Comparison of ENCODE assay signal across 8 cellular contexts in genomic region chr3:14947886-14948608, GRCh38. TPM values are rescaled to one million over a fixed set of nuclear protein-coding genes. Genes with fewer than 3 reads are reported as not detected.
DNase-seq lines count a peak whose midpoint lies in the region; ATAC-seq, FAIRE-seq and TF ChIP-seq lines count a peak whose summit lies in the region.

No MANE protein-coding gene starts in this region.

- H3K27ac ChIP-seq in right atrium auricular region (peak overlapping the region; percentile 93 to 99), psoas muscle (peak overlapping the region; percentile 95)

- H3K4me1 ChIP-seq in right atrium auricular region (peaks cover 0 to 28% of the 10 kb centered on the region in 2 donors), psoas muscle (peaks cover 34% of the 10 kb centered on the region)

- H3K9me3 ChIP-seq in right atrium auricular region (no peaks in the 10 kb centered on the region), psoas muscle (no peaks in the 10 kb centered on the region)

- H3K27me3 ChIP-seq in right atrium auricular region (no peaks in the 10 kb centered on the region), psoas muscle (ENCODE audit: insufficient read depth in 3 of 3, low read length in 2 of 3) (no peaks in the 10 kb centered on the region)

- intact Hi-C loops in psoas muscle (cut with DNase I): loop anchor here (5.0 kb wide), 4 partner anchors 59 to 149 kb away; partner anchors contain the start of gene RBSN (in 1 of the 2)

- peaks cover 12% of the 10 kb centered on the region for H3K36me3 ChIP-seq in right atrium auricular region
- H3K36me3 ChIP-seq in psoas muscle (ENCODE audit: insufficient read depth in 1 of 2, low read depth in 1 of 2): peaks cover 0 to 28% of the 10 kb centered on the region in 2 donors

- TF ChIP-seq CTCF in right atrium auricular region (IDR thresholded peaks at IDR 0.05) (no peak), psoas muscle (IDR thresholded peaks at IDR 0.05) (no peak)

- DNase-seq in NCI-H187 (lab: John Stamatoyannopoulos, UW) (peak; percentile 84 to 85), T-helper 2 cell (peak; percentile 91 to 97 (median 93)), anterior cingulate cortex (lab: John Stamatoyannopoulos, UW) (peak; percentile 71 to 99 (median 97)), right atrium auricular region (ENCODE audit: low spot score) (peak; percentile 96), psoas muscle (peak; percentile 95 to 98), urothelium cell line (ENCODE audit: low spot score) (peak; percentile 100)

- WGBS in psoas muscle, 3 donors: 0 to 1% (median 1%) methylated on average over 28 to 78 of the region's 79 CpGs

- H3K4me3 ChIP-seq in right atrium auricular region: peak overlapping the region; percentile 65 to 84
- peak overlapping the region; percentile 81 for H3K4me3 ChIP-seq in psoas muscle

- ATAC-seq in GM18502 (IDR thresholded peaks at IDR 0.05; ENCODE audit: poor library complexity, unreplicated experiment) (peak; percentile 87), HG02943 (IDR thresholded peaks at IDR 0.05; ENCODE audit: low read depth, unreplicated experiment) (peak; percentile 84), psoas muscle (peak; percentile 94 to 97 (median 96))

- FAIRE-seq in urothelium cell line (lab: Jason Lieb, UNC): no peak

RNA-seq across cellular contexts. Expression of gene NR2C2, which starts 0.7 kb away (rescaled TPM):
- total RNA-seq in right atrium auricular region: 10 to 100 TPM; 22.3 to 29.2 TPM
- 10 to 100 TPM; 28.3 to 37.1 (median 32.8) TPM for total RNA-seq in psoas muscle
- polyA plus RNA-seq in psoas muscle: 10 to 100 TPM in 1 of 3 donors, 1 to 10 TPM in 2; 8.7 to 12.8 (median 9.2) TPM

Comparison
In these comparisons a context has a peak if more than half of its experiments do, and no peak if none do; other contexts are left out.
1. Peak in every context shown above with its lines: DNase-seq, ATAC-seq, H3K4me3 ChIP-seq and H3K27ac ChIP-seq.